Comparison of ENCODE assay signal across 8 cellular contexts in genomic region chr14:91140672-91141071, GRCh38. TPM values are rescaled to one million over a fixed set of nuclear protein-coding genes. Genes with fewer than 3 reads are reported as not detected.
A peak's percentile ranks its signal among the peaks of the same experiment; 100 is the strongest.
DNase-seq lines count a peak whose midpoint lies in the region; ATAC-seq, FAIRE-seq and TF ChIP-seq lines count a peak whose summit lies in the region.

No MANE protein-coding gene starts in this region.

- H3K4me1 ChIP-seq in SK-N-SH (ENCODE audit: control insufficient read depth in 1 of 2, insufficient read depth in 2 of 2, low read depth in 1 of 2, low read length in 1 of 2): peaks cover 2 to 19% of the 10 kb centered on the region in 2 experiments; a peak in 2 of 4 replicates

- H2AFZ ChIP-seq in SK-N-SH (ENCODE audit: low read depth): no peak overlapping the region

- CTCF ChIA-PET in SK-N-SH (lab: Yijun Ruan, JAX) (interaction anchor here (1.5 kb wide), 1 partner anchor 162 kb away, joined by 3 read pairs; no protein-coding TSS in a partner anchor), T-cell (lab: Charles Lee) (no interaction called here)

- TF ChIP-seq POLR2A in GM12891 (IDR thresholded peaks at IDR 0.05; ENCODE audit: low read depth, low read length): no peak

- in situ Hi-C loops in ACHN (cut with HindIII; ENCODE audit: low pct_ligation_motif_present, low pct_unique_long_range_greater_than_20kb, low sequenced_read_pairs): no loop called here

- peak overlapping the region in 2 of 6 donors; percentile 27 to 45 for H3K27ac Mint-ChIP-seq in immature natural killer cell
- H3K27ac Mint-ChIP-seq in T-cell: no peak overlapping the region

- H3K9me3 Mint-ChIP-seq in immature natural killer cell (no peaks in the 10 kb centered on the region), T-cell (no peaks in the 10 kb centered on the region)

- TF ChIP-seq RAD21 in SK-N-SH (IDR thresholded peaks at IDR 0.05; ENCODE audit: low read length): peak; percentile 69

- H3K36me3 Mint-ChIP-seq in immature natural killer cell (peaks cover 0 to 14% (median 7%) of the 10 kb centered on the region in 3 donors), T-cell (peaks cover 20% of the 10 kb centered on the region)

- H3K27me3 ChIP-seq in SK-N-SH (ENCODE audit: insufficient read depth): no peaks in the 10 kb centered on the region

- TF ChIP-seq CTCF in GM10266 (IDR thresholded peaks at IDR 0.05; ENCODE audit: control insufficient read depth, insufficient read depth, low read depth, missing control alignments): peak; percentile 37
- TF ChIP-seq CTCF in SK-N-SH (IDR thresholded peaks at IDR 0.05): peak; percentile 33; the same call in 1 of the 2 replicates

- H3K36me3 ChIP-seq in SK-N-SH (replicated peaks in 1 of 2; ENCODE audit: control insufficient read depth in 1 of 2, insufficient read depth in 2 of 2, low read length in 1 of 2): no peaks in the 10 kb centered on the region

- H3K4me2 ChIP-seq in SK-N-SH: no peak overlapping the region

- no peak overlapping the region for H3K4me3 ChIP-seq in SK-N-SH (ENCODE audit: low read depth in 2 of 2, low read length in 1 of 2)

- H3K4me1 Mint-ChIP-seq in immature natural killer cell (peaks cover 46 to 52% of the 10 kb centered on the region in 2 donors), T-cell (peaks cover 39 to 61% (median 48%) of the 10 kb centered on the region in 3 donors)

- FAIRE-seq in GM12891 (lab: Jason Lieb, UNC): no peak

- TF ChIP-seq EP300 in SK-N-SH (IDR thresholded peaks at IDR 0.05; ENCODE audit: borderline replicate concordance in 1 of 2, low read depth in 1 of 2, low read length in 1 of 2): no peak

- POLR2A ChIA-PET in SK-N-SH (lab: Yijun Ruan, JAX): no interaction called here
- POLR2A ChIA-PET in T-cell (lab: Charles Lee): interaction anchor here (0.6 to 0.7 kb wide), 2 partner anchors 92 to 182 kb away, joined by 3 to 6 read pairs; no protein-coding TSS in a partner anchor

- no peak for ATAC-seq in T-cell (replicated peaks in 1 of 4)

- no peaks in the 10 kb centered on the region for H3K9me2 ChIP-seq in SK-N-SH

- H3K4me3 Mint-ChIP-seq in immature natural killer cell (no peak overlapping the region), T-cell (no peak overlapping the region)

- WGBS in SK-N-SH (ENCODE audit: low lambda C conversion rate): 84% methylated on average over 3 of the region's 3 CpGs

- no peaks in the 10 kb centered on the region for H3F3A ChIP-seq in SK-N-SH (replicated peaks; ENCODE audit: insufficient read depth)

- peaks cover 0 to 2% (median 0%) of the 10 kb centered on the region in 3 donors for H3K27me3 Mint-ChIP-seq in immature natural killer cell (ENCODE audit: low read depth in 3 of 3)
- H3K27me3 Mint-ChIP-seq in T-cell: no peaks in the 10 kb centered on the region

- no peak overlapping the region for H3K9ac ChIP-seq in SK-N-SH

- no peaks in the 10 kb centered on the region for H3K79me2 ChIP-seq in SK-N-SH (ENCODE audit: insufficient read depth)

- no peaks in the 10 kb centered on the region for H3K9me3 ChIP-seq in SK-N-SH

- H3K27ac ChIP-seq in SK-N-SH (ENCODE audit: low read depth in 2 of 2, low read length in 1 of 2): no peak overlapping the region

- H4K20me1 ChIP-seq in SK-N-SH (ENCODE audit: insufficient read depth): no peaks in the 10 kb centered on the region

- DNase-seq in ACHN: peak; percentile 28
- no peak for DNase-seq in GM10266 (ENCODE audit: extremely low spot score)
- peak; percentile 40 for DNase-seq in SK-N-SH
- DNase-seq in iPS-NIHi11 (ENCODE audit: low spot score): peak; percentile 67
- no peak for DNase-seq in NCI-H226
- no peak for DNase-seq in GM12891 (ENCODE audit: insufficient read length, low spot score)
- DNase-seq in immature natural killer cell: no peak
- DNase-seq in T-cell: no peak

TF ChIP-seq in SK-N-SH, 30 proteins besides CTCF, POLR2A, EP300 and RAD21:
- no peak for TF ChIP-seq GATA2 (CRISPR knock-in tag; IDR thresholded peaks at IDR 0.05)
- peak; percentile 59 for TF ChIP-seq SMC3 (IDR thresholded peaks at IDR 0.05; ENCODE audit: low read depth, low read length)

TF ChIP-seq in GM12891, 5 proteins besides CTCF, POLR2A, EP300 and RAD21:
- no peak for TF ChIP-seq SPI1 (IDR thresholded peaks at IDR 0.05; ENCODE audit: low read depth, low read length)

RNA-seq across cellular contexts. Expression of gene DGLUCY, which starts 26.8 kb away (rescaled TPM):
- 17.2 and 21.2 TPM in 2 replicates for polyA plus RNA-seq in SK-N-SH (2012; rRNA removed)
- polyA plus RNA-seq in SK-N-SH (2012; cell fraction: cytosol; rRNA removed): 10.3 and 13.6 TPM in 2 replicates
- 30.7 and 41.6 TPM in 2 replicates for polyA plus RNA-seq in SK-N-SH (2012; cell fraction: nucleus; rRNA removed)
- polyA plus RNA-seq in GM12891 (2012; ENCODE audit: low read depth, missing spikeins): 26.9 TPM
- 10 to 100 TPM; 31.8 to 71.6 (median 50.5) TPM for polyA plus RNA-seq in immature natural killer cell
- 100 to 1,000 TPM in 2 of 5 donors, 10 to 100 TPM in 3; 69.8 to 144 (median 99.8) TPM for total RNA-seq in T-cell

Comparison
In these comparisons a context has a peak if more than half of its experiments do, and no peak if none do; other contexts are left out.
1. DNase-seq: peak in ACHN (single experiment), SK-N-SH (single experiment) and iPS-NIHi11 (single experiment); none in GM10266 (single experiment), NCI-H226 (single experiment), GM12891 (single experiment), immature natural killer cell (0 of 3) and T-cell (0 of 34).